In genomic region chr16:87131061-87131995, GRCh38 we compare ENCODE assay signal across 22 cellular contexts.
DNase-seq lines count a peak whose midpoint lies in the region; ATAC-seq and TF ChIP-seq lines count a peak whose summit lies in the region.
"Had no signal": no experiment of that assay in that cellular context is flagged by ENCODE, and none has a peak within 500 bp of the region (broad histone marks: within the 10 kb centered on the region; RNA-seq: fewer than 3 reads in every experiment).

No MANE protein-coding gene starts in this region.

- no peak overlapping the region for H3K9ac ChIP-seq in neural progenitor cell
- H3K9ac ChIP-seq: BLaER1 treated with 17β-estradiol and CSF1 and Interleukin-3, amounts not matched to agents 10 nM and 100 nM had no signal

- no peak overlapping the region for H2AFZ ChIP-seq in neural progenitor cell (replicated peaks)

- no peak for ATAC-seq in upper lobe of right lung
- no peak for ATAC-seq in HG03571 (IDR thresholded peaks at IDR 0.05; ENCODE audit: unreplicated experiment)
- ATAC-seq: Right ventricle myocardium inferior had no signal

- H3K27me3 Mint-ChIP-seq in chondrocyte (ENCODE audit: low read depth) (no peaks in the 10 kb centered on the region), neural progenitor cell (ENCODE audit: insufficient read depth, low read depth) (peaks cover 13% of the 10 kb centered on the region)

- TF ChIP-seq CTCF in chondrocyte (IDR thresholded peaks at IDR 0.05) (no peak), neural progenitor cell (IDR thresholded peaks at IDR 0.05) (no peak), upper lobe of right lung (IDR thresholded peaks at IDR 0.05) (no peak)

- peak; percentile 7 for DNase-seq in DMS53 (lab: John Stamatoyannopoulos, UW)
- DNase-seq in DMS53 treated with DMSO at 0.1 percent for 48 hours (lab: John Stamatoyannopoulos, UW; ENCODE audit: unreplicated experiment), result no peak
- peak; percentile 27 for DNase-seq in chondrocyte (ENCODE audit: low spot score)
- DNase-seq in neural progenitor cell (ENCODE audit: low spot score), result no peak
- DNase-seq in upper lobe of right lung, result peak; percentile 18
- DNase-seq in SW 1271 (lab: John Stamatoyannopoulos, UW), result no peak
- DNase-seq in LoVo (ENCODE audit: low spot score), result no peak
- DNase-seq: ACHN; CD4-positive, alpha-beta memory T cell; GDM1; HFFc6; KBM-7; NCI-H1694; NCI-H2081; NCI-H2171; NCI-H345; NCI-H524 had no signal

- H3K4me1 Mint-ChIP-seq in chondrocyte (ENCODE audit: low read depth) (peaks cover 81% of the 10 kb centered on the region), neural progenitor cell (peaks cover 33% of the 10 kb centered on the region)
- H3K4me1 Mint-ChIP-seq: CD4-positive, alpha-beta memory T cell had no signal

- no peaks in the 10 kb centered on the region for H3K36me3 ChIP-seq in neural progenitor cell
- no peaks in the 10 kb centered on the region for H3K36me3 ChIP-seq in upper lobe of right lung
- H3K36me3 ChIP-seq: BLaER1 treated with 17β-estradiol and CSF1 and Interleukin-3, amounts not matched to agents 10 nM and 100 nM had no signal

- no peak overlapping the region for H3K4me3 ChIP-seq in neural progenitor cell
- no peak overlapping the region for H3K4me3 ChIP-seq in upper lobe of right lung
- H3K4me3 ChIP-seq: BLaER1 treated with 17β-estradiol and CSF1 and Interleukin-3, amounts not matched to agents 10 nM and 100 nM had no signal

- H3K4me3 Mint-ChIP-seq in chondrocyte (ENCODE audit: unreplicated experiment) (no peak overlapping the region), neural progenitor cell (no peak overlapping the region)
- H3K4me3 Mint-ChIP-seq: CD4-positive, alpha-beta memory T cell; HFFc6 had no signal

- H3K27ac Mint-ChIP-seq in chondrocyte (ENCODE audit: unreplicated experiment), result peak overlapping the region; percentile 10
- peak overlapping the region; percentile 8 for H3K27ac Mint-ChIP-seq in neural progenitor cell
- H3K27ac Mint-ChIP-seq: CD4-positive, alpha-beta memory T cell; HFFc6 had no signal

- H3K4me2 ChIP-seq in neural progenitor cell, result no peak overlapping the region
- H3K4me2 ChIP-seq: BLaER1 treated with 17β-estradiol and CSF1 and Interleukin-3, amounts not matched to agents 10 nM and 100 nM had no signal

- H3F3A ChIP-seq in neural progenitor cell (ENCODE audit: low read depth), result peaks cover 5% of the 10 kb centered on the region

- intact Hi-C loops in upper lobe of right lung (cut with DNase I), result no loop called here

- H3K9me3 ChIP-seq in neural progenitor cell (ENCODE audit: low read depth) (no peaks in the 10 kb centered on the region), upper lobe of right lung (peaks cover 4% of the 10 kb centered on the region)

- no peak overlapping the region for H3K27ac ChIP-seq in neural progenitor cell
- no peak overlapping the region for H3K27ac ChIP-seq in upper lobe of right lung
- H3K27ac ChIP-seq: 22Rv1; BLaER1 treated with 17β-estradiol and CSF1 and Interleukin-3, amounts not matched to agents 10 nM and 100 nM; HL-60 had no signal

- H3K79me2 ChIP-seq in neural progenitor cell (ENCODE audit: low read depth), result no peaks in the 10 kb centered on the region

- peaks cover 13% of the 10 kb centered on the region for H3K9me3 Mint-ChIP-seq in chondrocyte (ENCODE audit: low read depth)
- H3K9me3 Mint-ChIP-seq in neural progenitor cell, result peaks cover 5% of the 10 kb centered on the region

- H3K4me1 ChIP-seq in neural progenitor cell, result peaks cover 30% of the 10 kb centered on the region
- peaks cover 3% of the 10 kb centered on the region for H3K4me1 ChIP-seq in upper lobe of right lung

- no peaks in the 10 kb centered on the region for H4K20me1 ChIP-seq in neural progenitor cell (ENCODE audit: low read depth)
- H4K20me1 ChIP-seq: BLaER1 treated with 17β-estradiol and CSF1 and Interleukin-3, amounts not matched to agents 10 nM and 100 nM had no signal

- H3K36me3 Mint-ChIP-seq in chondrocyte (ENCODE audit: low read depth), result peaks cover 5% of the 10 kb centered on the region
- peaks cover 5% of the 10 kb centered on the region for H3K36me3 Mint-ChIP-seq in neural progenitor cell
- H3K36me3 Mint-ChIP-seq: CD4-positive, alpha-beta memory T cell had no signal

- H3K27me3 ChIP-seq in neural progenitor cell (no peaks in the 10 kb centered on the region), upper lobe of right lung (no peaks in the 10 kb centered on the region)
- H3K27me3 ChIP-seq: BLaER1 treated with 17β-estradiol and CSF1 and Interleukin-3, amounts not matched to agents 10 nM and 100 nM had no signal

Comparison
In these comparisons a context has a peak if more than half of its experiments do, and no peak if none do; other contexts are left out.
1. DNase-seq: peak in DMS53 (single experiment), chondrocyte (single experiment) and upper lobe of right lung (single experiment); none in DMS53 treated with DMSO at 0.1 percent for 48 hours (single experiment), neural progenitor cell (single experiment), SW 1271 (0 of 2) and LoVo (single experiment).